ENCODE assay signal across 9 cellular contexts in the genomic region with DNA sequence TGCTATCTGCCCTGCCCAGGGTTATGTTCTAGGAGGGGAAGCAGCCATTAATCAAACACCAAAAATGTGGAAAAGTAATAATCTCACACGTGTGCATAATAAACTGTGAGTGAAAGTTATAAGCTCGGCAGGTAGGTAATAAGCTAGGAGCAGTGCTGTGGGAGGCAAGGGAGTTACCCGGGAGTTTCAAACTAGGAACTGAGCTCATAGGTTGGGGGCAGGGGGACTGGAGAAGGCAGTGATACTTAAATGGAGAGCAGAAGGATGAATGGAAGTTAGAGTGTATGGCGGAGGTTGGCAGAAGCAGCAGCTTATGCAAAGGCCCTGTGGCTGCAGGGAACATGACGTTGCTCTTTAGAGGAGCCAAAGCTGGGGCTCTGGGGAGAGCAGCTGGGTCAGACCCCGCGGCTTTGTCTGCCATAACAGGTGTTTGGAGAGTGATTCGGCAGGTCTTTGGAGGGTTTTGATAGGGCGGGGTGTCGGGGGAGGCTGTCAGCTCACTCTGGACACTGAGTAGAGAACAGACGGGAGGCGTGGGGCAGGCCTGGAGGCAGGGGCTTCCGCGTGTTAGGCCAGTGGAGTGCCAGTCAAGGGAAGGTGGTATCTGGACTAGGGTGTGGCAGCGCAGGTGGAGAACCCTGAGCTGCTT. TPM values are rescaled to one million over a fixed set of nuclear protein-coding genes. Genes with fewer than 3 reads are reported as not detected.
DNase-seq lines count a peak whose midpoint lies in the region; ATAC-seq, FAIRE-seq and TF ChIP-seq lines count a peak whose summit lies in the region.
"Had no signal": no experiment of that assay in that cellular context is flagged by ENCODE, and none has a peak within 500 bp of the region (broad histone marks: within the 10 kb centered on the region; RNA-seq: fewer than 3 reads in every experiment).

No MANE protein-coding gene starts in this region.

- no peak for TF ChIP-seq EP300 in HepG2 (IDR thresholded peaks at IDR 0.05; ENCODE audit: low read depth in 2 of 2, low read length in 2 of 2)
- TF ChIP-seq EP300 in HepG2 (CRISPR knock-in tag; IDR thresholded peaks at IDR 0.05; ENCODE audit: borderline replicate concordance), result no peak

- H3K4me3 ChIP-seq in liver (ENCODE audit: low read depth in 1 of 3, low read length in 3 of 3) (peak overlapping the region; percentile 14 to 39 (median 36)), HepG2 (replicated peaks in 1 of 3; ENCODE audit: insufficient read depth in 1 of 3, low read depth in 2 of 3, low read length in 3 of 3) (no peak overlapping the region), dorsolateral prefrontal cortex (peak overlapping the region in 4 of 59 donors; percentile 20 to 31 (median 22)), vagina (peak overlapping the region; percentile 18 to 43)

- BruUV-seq in HepG2 (replicated peaks; lab: Mats Ljungman, UMichigan), result no TSS peak

- no peak for FAIRE-seq in HepG2 (lab: Jason Lieb, UNC)

- H3K9ac ChIP-seq in liver (ENCODE audit: low read depth in 1 of 2, low read length in 2 of 2) (peak overlapping the region in 1 of 2 donors; percentile 52), HepG2 (ENCODE audit: insufficient read depth, low read depth, low read length) (no peak overlapping the region)

- DNase-seq in HepG2 (ENCODE audit: low spot score) (no peak), dorsolateral prefrontal cortex (no peak), naive B cell (no peak), vagina (ENCODE audit: extremely low spot score in 2 of 2) (no peak), NOMO-1 treated with dmso at 0.1 percent for 144 hours (lab: John Stamatoyannopoulos, UW; ENCODE audit: unreplicated experiment) (no peak), GM10248 (ENCODE audit: extremely low spot score) (no peak)
- no peak for DNase-seq in activated CD8-positive, alpha-beta memory T cell treated with anti-CD3 and anti-CD28 coated beads, Interleukin-2, amount 50 U/mL, for 4 hours
- DNase-seq: stimulated activated CD4-positive, alpha-beta T cell treated with anti-CD3 and anti-CD28 coated beads, Interleukin-1b, Interleukin-23, amount 100 ng/mL, for 48 hours had no signal

- H4K20me1 ChIP-seq in HepG2 (ENCODE audit: insufficient read depth, low read length), result no peaks in the 10 kb centered on the region

- peak overlapping the region in 1 of 6 donors; percentile 35 for H3K27ac Mint-ChIP-seq in naive B cell

- peaks cover 33% of the 10 kb centered on the region for H3K79me2 ChIP-seq in HepG2 (ENCODE audit: insufficient read depth, low read length)

- CTCF ChIA-PET in HepG2 (lab: Yijun Ruan, JAX; ENCODE audit: low intra/inter-chr PET ratio, low total read pairs), result no interaction called here
- CTCF ChIA-PET in GM10248 (lab: Yijun Ruan, JAX), result interaction anchor here (1.2 to 1.8 kb wide), 3 partner anchors 17 to 22 kb away, joined by 3 to 5 read pairs (median 4); no protein-coding TSS in a partner anchor

- ATAC-seq in HepG2 (no peak), naive B cell (ENCODE audit: low read depth in 2 of 2) (no peak)

- no peak for TF ChIP-seq POLR2A in HepG2 (IDR thresholded peaks at IDR 0.05; ENCODE audit: insufficient read depth in 1 of 2, low read depth in 2 of 2, low read length in 2 of 2)
- no peak for TF ChIP-seq POLR2A in vagina (IDR thresholded peaks at IDR 0.05)

- H3K4me1 ChIP-seq in liver (ENCODE audit: control insufficient read depth in 4 of 4, insufficient read depth in 4 of 4, low read length in 3 of 4) (peaks cover 43 to 80% (median 68%) of the 10 kb centered on the region in 4 donors), HepG2 (ENCODE audit: insufficient read depth, low read length) (peaks cover 42% of the 10 kb centered on the region), vagina (peaks cover 73% of the 10 kb centered on the region)

- no peaks in the 10 kb centered on the region for H3K9me3 ChIP-seq in liver (ENCODE audit: control insufficient read depth in 4 of 4, low read length in 3 of 4)
- H3K9me3 ChIP-seq in HepG2 (ENCODE audit: low read length), result no peaks in the 10 kb centered on the region
- H3K9me3 ChIP-seq in vagina, result no peaks in the 10 kb centered on the region

- 77% methylated on average over 15 of the region's 15 CpGs for WGBS in liver
- 96% methylated on average over 15 of the region's 15 CpGs for WGBS in HepG2 (ENCODE audit: low lambda C conversion rate)

- H3K4me1 Mint-ChIP-seq in naive B cell, result peaks cover 5 to 19% (median 11%) of the 10 kb centered on the region in 3 donors

- H3K4me2 ChIP-seq in HepG2 (ENCODE audit: low read depth, low read length), result no peak overlapping the region

- intact Hi-C loops in HepG2 (cut with micrococcal nuclease; ENCODE audit: unreplicated experiment) (no loop called here), dorsolateral prefrontal cortex (cut with DNase I) (no loop called here), vagina (cut with DNase I) (no loop called here)

- no peaks in the 10 kb centered on the region for H3K36me3 Mint-ChIP-seq in naive B cell

- TF ChIP-seq RAD21 in liver (IDR thresholded peaks at IDR 0.05) (no peak), HepG2 (CRISPR knock-in tag; IDR thresholded peaks at IDR 0.05) (no peak)

- H3K27me3 Mint-ChIP-seq in naive B cell, result peaks cover 6 to 42% (median 34%) of the 10 kb centered on the region in 3 donors

- H2AFZ ChIP-seq in HepG2 (ENCODE audit: low read length), result no peak overlapping the region

- H3K27me3 ChIP-seq in liver (ENCODE audit: control insufficient read depth in 4 of 4, insufficient read depth in 4 of 4, low read length in 3 of 4) (no peaks in the 10 kb centered on the region), HepG2 (ENCODE audit: control insufficient read depth in 1 of 2, insufficient read depth in 2 of 2, low read length in 2 of 2) (no peaks in the 10 kb centered on the region), dorsolateral prefrontal cortex (no peaks in the 10 kb centered on the region), vagina (no peaks in the 10 kb centered on the region)

- in situ Hi-C loops in HepG2 (cut with HindIII; ENCODE audit: extremely low pct_ligation_motif_present, low pct_unique_long_range_greater_than_20kb), result no loop called here

- TF ChIP-seq CTCF in liver (IDR thresholded peaks at IDR 0.05; ENCODE audit: low read depth, low read length, missing input control), result no peak
- no peak for TF ChIP-seq CTCF in HepG2 (CRISPR knock-in tag; IDR thresholded peaks at IDR 0.05)
- TF ChIP-seq CTCF in dorsolateral prefrontal cortex (IDR thresholded peaks at IDR 0.05 in 54 of 56, conservative IDR thresholded peaks at IDR 0.05 in 2 of 56; ENCODE audit: low read depth in 1 of 56, partially characterized antibody in 56 of 56), result no peak
- TF ChIP-seq CTCF in vagina (IDR thresholded peaks at IDR 0.05), result no peak
- TF ChIP-seq CTCF in GM10248 (IDR thresholded peaks at IDR 0.05; ENCODE audit: control extremely low read depth, extremely low read depth, low read depth, missing control alignments), result no peak

- H3K36me3 ChIP-seq in liver (ENCODE audit: control insufficient read depth in 4 of 4, insufficient read depth in 3 of 4, low read depth in 1 of 4, low read length in 3 of 4), result peaks cover 0 to 14% (median 3%) of the 10 kb centered on the region in 4 donors
- H3K36me3 ChIP-seq in HepG2 (replicated peaks in 1 of 2; ENCODE audit: control insufficient read depth in 1 of 2, insufficient read depth in 2 of 2, low read length in 2 of 2), result peaks cover 30 to 52% of the 10 kb centered on the region in 2 experiments
- peaks cover 0 to 8% of the 10 kb centered on the region in 2 donors for H3K36me3 ChIP-seq in vagina

- POLR2A ChIA-PET in HepG2 (lab: Yijun Ruan, JAX) (interaction anchor here (1.1 to 7.7 kb wide), 2 partner anchors 17 to 100 kb away, joined by 3 to 87 read pairs; a partner anchor contains a TSS), GM10248 (lab: Yijun Ruan, JAX) (no interaction called here)

- H3K9me3 Mint-ChIP-seq in naive B cell, result peaks cover 0 to 4% (median 0%) of the 10 kb centered on the region in 7 donors

- H3K27ac ChIP-seq in liver (ENCODE audit: low read depth in 1 of 2, low read length in 2 of 2) (peak overlapping the region; percentile 83 to 96), HepG2 (ENCODE audit: extremely low read length, insufficient read depth, low read length) (no peak overlapping the region), dorsolateral prefrontal cortex (peak overlapping the region in 37 of 59 donors; percentile 9 to 98 (median 89)), vagina (peak overlapping the region; percentile 78)

- H3K4me3 Mint-ChIP-seq in naive B cell, result peak overlapping the region; percentile 30 to 75 (median 70)

TF ChIP-seq in liver, 16 proteins besides CTCF, POLR2A, EP300 and RAD21 (continues in another document):
- TF ChIP-seq RXRA (IDR thresholded peaks at IDR 0.05), result no peak

TF ChIP-seq in HepG2, 621 proteins besides CTCF, POLR2A, EP300 and RAD21 (continues in another document):
- no peak for TF ChIP-seq ZNF446 (CRISPR knock-in tag; IDR thresholded peaks at IDR 0.05)
- no peak for TF ChIP-seq SALL2 (CRISPR knock-in tag; IDR thresholded peaks at IDR 0.05)

RNA-seq across cellular contexts. Expression of a gene that starts 20.0 kb away (rescaled TPM):
- total RNA-seq in liver (100 to 1,000 TPM in 1 of 2 donors, 10 to 100 TPM in 1; 61.7 to 241 TPM), HepG2 (2016; rRNA removed; fragmentation: Illumina TruSeq; extraction: Trizol) (47.3 and 55.9 TPM in 2 replicates), dorsolateral prefrontal cortex (100 to 1,000 TPM; 123 to 271 (median 184) TPM), vagina (139 TPM)
- polyA plus RNA-seq in liver (100 to 1,000 TPM in 1 of 2 donors, 10 to 100 TPM in 1; 41.2 to 110 TPM), HepG2 (2011; rRNA removed) (167 and 213 TPM in 2 replicates), naive B cell (ENCODE audit: low read depth in 6 of 6) (1 to 10 TPM in 1 of 6 donors, under 1 TPM in 1, not detected in 4; 0.19 to 2.3 TPM)
- 6.1 and 8.9 TPM in 2 replicates for total RNA-seq in HepG2 (2016; cell fraction: cytosol; rRNA removed; fragmentation: Illumina TruSeq; extraction: Trizol; ENCODE audit: low read depth)
- 38.1 and 54.3 TPM in 2 replicates for total RNA-seq in HepG2 (2016; cell fraction: insoluble cytoplasmic fraction; rRNA removed; fragmentation: Illumina TruSeq; extraction: Trizol)
- total RNA-seq in HepG2 (2016; cell fraction: membrane; rRNA removed; fragmentation: Illumina TruSeq; extraction: Trizol), result 30.4 and 36.7 TPM in 2 replicates
- total RNA-seq in HepG2 (2016; cell fraction: nucleus; rRNA removed; fragmentation: Illumina TruSeq; extraction: Trizol), result 76.8 and 90.3 TPM in 2 replicates
- 119 and 128 TPM in 2 replicates for polyA plus RNA-seq in HepG2 (2011; cell fraction: cytosol; rRNA removed)
- 229 and 238 TPM in 2 replicates for polyA plus RNA-seq in HepG2 (2011; cell fraction: nucleus; rRNA removed)
- polyA plus RNA-seq in HepG2 (2012), result 125 and 182 TPM in 2 replicates
- polyA plus RNA-seq in HepG2 (2016; cell fraction: cytosol; fragmentation: Illumina TruSeq; extraction: Trizol; ENCODE audit: low read depth), result 5.7 and 6.0 TPM in 2 replicates
- polyA plus RNA-seq in HepG2 (2016; cell fraction: insoluble cytoplasmic fraction; fragmentation: Illumina TruSeq; extraction: Trizol; ENCODE audit: low read depth), result 37.1 and 51.8 TPM in 2 replicates
- 13.5 and 17.9 TPM in 2 replicates for polyA plus RNA-seq in HepG2 (2016; cell fraction: membrane; fragmentation: Illumina TruSeq; extraction: Trizol; ENCODE audit: low read depth)
- polyA plus RNA-seq in HepG2 (2016; cell fraction: nucleus; fragmentation: Illumina TruSeq; extraction: Trizol; ENCODE audit: insufficient read depth, low read depth), result 139 and 140 TPM in 2 replicates
- 212 and 690 TPM in 2 replicates for polyA minus RNA-seq in HepG2 (2011; rRNA and poly(A)+ RNA removed; ENCODE audit: low replicate concordance)
- 137 and 178 TPM in 2 replicates for polyA minus RNA-seq in HepG2 (2011; cell fraction: cytosol; rRNA and poly(A)+ RNA removed)
- 83.0 and 106 TPM in 2 replicates for polyA minus RNA-seq in HepG2 (2011; cell fraction: nucleus; rRNA and poly(A)+ RNA removed)

Comparison
In these comparisons a context has a peak if more than half of its experiments do, and no peak if none do; other contexts are left out.
1. H3K4me3 ChIP-seq: peak in liver (3 of 3) and vagina (2 of 2); none in HepG2 (0 of 3).